In the genomic region with DNA sequence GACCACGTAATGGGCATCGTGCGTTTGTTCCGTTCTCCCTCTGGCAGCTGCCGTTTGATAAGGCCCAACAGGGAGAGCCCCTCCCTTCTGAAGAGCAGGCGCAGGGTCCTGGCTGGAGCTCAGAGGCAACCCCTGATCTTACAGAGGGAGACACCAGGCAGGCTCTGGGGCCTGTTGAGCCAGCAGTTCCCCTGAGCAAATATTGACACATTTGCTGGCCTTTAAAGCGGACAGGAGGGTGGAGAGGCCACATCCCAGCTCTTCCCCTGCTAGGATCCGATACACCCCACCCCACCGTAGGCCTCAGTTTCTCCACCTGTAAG, we compare ENCODE assay signal across 9 cellular contexts. TPM values are rescaled to one million over a fixed set of nuclear protein-coding genes. Genes with fewer than 3 reads are reported as not detected.
A peak's percentile ranks its signal among the peaks of the same experiment; 100 is the strongest.
DNase-seq lines count a peak whose midpoint lies in the region; ATAC-seq and TF ChIP-seq lines count a peak whose summit lies in the region.
"Had no signal": no experiment of that assay in that cellular context is flagged by ENCODE, and none has a peak within 500 bp of the region (broad histone marks: within the 10 kb centered on the region; RNA-seq: fewer than 3 reads in every experiment).

No MANE protein-coding gene starts in this region.

- H3K36me3 ChIP-seq in prostate gland, result no peaks in the 10 kb centered on the region

- DNase-seq in LoVo (ENCODE audit: low spot score), result peak; percentile 17
- no peak for DNase-seq in dorsolateral prefrontal cortex
- DNase-seq in prostate gland (ENCODE audit: low spot score), result peak; percentile 38

- TF ChIP-seq POLR2A in prostate gland (IDR thresholded peaks at IDR 0.05), result no peak

- intact Hi-C loops in dorsolateral prefrontal cortex (cut with DNase I), result loop anchor here (1.0 to 10.0 kb wide), 6 partner anchors 33 to 422 kb away; partner anchors contain the start of genes IFT27 (in 1 of the 2), MPST (in 1 of the 2) and TST (in 1 of the 2)
- intact Hi-C loops in prostate gland (cut with DNase I), result loop anchor here (1.0 to 10.0 kb wide), 3 partner anchors 33 to 415 kb away; no protein-coding TSS in a partner anchor

- H3K9me3 ChIP-seq in prostate gland, result no peaks in the 10 kb centered on the region

- peaks cover 18% of the 10 kb centered on the region for H3K4me1 ChIP-seq in prostate gland (replicated peaks)

- H3K27ac ChIP-seq in dorsolateral prefrontal cortex, result peak overlapping the region; percentile 6 to 99 (median 95)
- peak overlapping the region; percentile 89 to 94 for H3K27ac ChIP-seq in prostate gland

- no peaks in the 10 kb centered on the region for H3K27me3 ChIP-seq in dorsolateral prefrontal cortex
- H3K27me3 ChIP-seq in prostate gland (replicated peaks; ENCODE audit: insufficient read depth), result no peaks in the 10 kb centered on the region

- TF ChIP-seq CTCF in dorsolateral prefrontal cortex (IDR thresholded peaks at IDR 0.05 in 54 of 56, conservative IDR thresholded peaks at IDR 0.05 in 2 of 56; ENCODE audit: low read depth in 1 of 56, partially characterized antibody in 56 of 56), result peak in 4 of 56 donors; percentile 4 to 29 (median 6)
- TF ChIP-seq CTCF in prostate gland (IDR thresholded peaks at IDR 0.05), result no peak

- ATAC-seq in GM18502 (IDR thresholded peaks at IDR 0.05; ENCODE audit: poor library complexity, unreplicated experiment) (peak; percentile 10), GM18861 (IDR thresholded peaks at IDR 0.05; ENCODE audit: unreplicated experiment) (no peak), GM18511 (IDR thresholded peaks at IDR 0.05; ENCODE audit: unreplicated experiment) (no peak), HG02852 (IDR thresholded peaks at IDR 0.05; ENCODE audit: unreplicated experiment) (no peak), GM21576 (IDR thresholded peaks at IDR 0.05; ENCODE audit: unreplicated experiment) (no peak)

- H3K4me3 ChIP-seq in dorsolateral prefrontal cortex (peak overlapping the region in 57 of 59 donors; percentile 6 to 90 (median 77)), prostate gland (no peak overlapping the region)

- WGBS in prostate gland, result 20% methylated on average over 9 of the region's 9 CpGs

RNA-seq across cellular contexts. Expression of gene C1QTNF6, which starts 11.8 kb away (rescaled TPM):
- total RNA-seq in dorsolateral prefrontal cortex, result 10 to 100 TPM in 15 of 120 experiments, 1 to 10 TPM in 105; 2.4 to 17.3 (median 5.8) TPM
- 1 to 10 TPM; 2.1 to 9.3 TPM for total RNA-seq in prostate gland

RNA-seq across cellular contexts. Expression of gene SSTR3, which starts 12.5 kb away (rescaled TPM):
- 10 to 100 TPM in 104 of 120 experiments, 1 to 10 TPM in 16; 2.8 to 26.3 (median 13.6) TPM for total RNA-seq in dorsolateral prefrontal cortex
- total RNA-seq in prostate gland, result 10 to 100 TPM in 1 of 2 donors, not detected in 1; 46.4 TPM
- total RNA-seq: M059J had no signal

RNA-seq across cellular contexts. Expression of gene RAC2, which starts 44.3 kb away (rescaled TPM):
- 10 to 100 TPM in 7 of 120 experiments, 1 to 10 TPM in 113; 1.2 to 18.5 (median 4.7) TPM for total RNA-seq in dorsolateral prefrontal cortex
- 10 to 100 TPM in 1 of 2 donors, 1 to 10 TPM in 1; 9.7 to 14.4 TPM for total RNA-seq in prostate gland

RNA-seq across cellular contexts. Expression of gene IL2RB, which starts 50.1 kb away (rescaled TPM):
- total RNA-seq in dorsolateral prefrontal cortex, result 1 to 10 TPM in 7 of 120 experiments, under 1 TPM in 58, not detected in 55; 0.10 to 1.6 (median 0.37) TPM
- total RNA-seq in prostate gland, result 1 to 10 TPM; 1.7 to 3.0 TPM

Comparison
In these comparisons a context has a peak if more than half of its experiments do, and no peak if none do; other contexts are left out.
1. DNase-seq: peak in LoVo (single experiment) and prostate gland (single experiment); none in dorsolateral prefrontal cortex (0 of 10).
2. H3K4me3 ChIP-seq: peak in dorsolateral prefrontal cortex (57 of 59); none in prostate gland (0 of 2).